In the genomic region with DNA sequence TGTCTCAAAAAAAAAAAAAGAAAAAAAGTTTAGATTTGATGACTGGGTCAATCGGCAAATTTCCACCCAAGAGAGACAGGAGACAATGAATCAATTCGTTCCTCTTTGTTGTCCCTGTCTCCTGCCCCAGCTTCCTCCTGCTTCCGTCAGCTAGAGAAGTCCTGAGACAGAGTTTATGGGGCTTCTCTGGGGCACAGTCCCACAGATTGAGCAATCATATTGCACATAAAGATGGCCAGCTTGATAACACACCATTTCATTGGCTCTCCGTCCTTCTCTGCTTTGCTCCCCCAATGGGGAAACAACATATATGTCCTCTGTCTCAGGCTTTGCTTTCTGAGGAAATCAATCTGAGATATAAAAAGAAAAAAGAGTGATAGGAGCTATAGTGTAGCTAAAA, we compare ENCODE assay signal across 13 cellular contexts.
"Had no signal": no experiment of that assay in that cellular context is flagged by ENCODE, and none has a peak within 500 bp of the region (broad histone marks: within the 10 kb centered on the region; RNA-seq: fewer than 3 reads in every experiment).

No MANE protein-coding gene starts in this region.

- ATAC-seq: body of pancreas, WTC11 had no signal

- H3K36me3 Mint-ChIP-seq: naive B cell, WTC11 had no signal

- H3K9me3 Mint-ChIP-seq: activated CD4-positive, alpha-beta T cell treated with anti-CD3 and anti-CD28 coated beads, Interleukin-2, amount 10 ng/mL, durations not matched to agents 7 days and 5 days; naive B cell; WTC11 had no signal

- H3K27me3 Mint-ChIP-seq: activated CD4-positive, alpha-beta T cell treated with anti-CD3 and anti-CD28 coated beads, Interleukin-2, amount 10 ng/mL, durations not matched to agents 7 days and 5 days had no signal

- H3K36me3 ChIP-seq: right atrium auricular region, vagina had no signal

- H3K27ac Mint-ChIP-seq: activated CD4-positive, alpha-beta T cell treated with anti-CD3 and anti-CD28 coated beads, Interleukin-2, amount 10 ng/mL, durations not matched to agents 7 days and 5 days; WTC11 had no signal

- H3K4me3 ChIP-seq: body of pancreas, lung, right atrium auricular region, skin epidermis, vagina had no signal

- H3K4me3 Mint-ChIP-seq: activated CD4-positive, alpha-beta T cell treated with anti-CD3 and anti-CD28 coated beads, Interleukin-2, amount 10 ng/mL, durations not matched to agents 7 days and 5 days; naive B cell; WTC11 had no signal

- H3K9me3 ChIP-seq: body of pancreas, right atrium auricular region, vagina had no signal

- H3K4me1 Mint-ChIP-seq: activated CD4-positive, alpha-beta T cell treated with anti-CD3 and anti-CD28 coated beads, Interleukin-2, amount 10 ng/mL, durations not matched to agents 7 days and 5 days; naive B cell had no signal

- H3K4me1 ChIP-seq: body of pancreas, right atrium auricular region, vagina had no signal

- H3K27me3 ChIP-seq: body of pancreas, right atrium auricular region, vagina had no signal

- H3K27ac ChIP-seq: body of pancreas, epithelial cell of prostate, right atrium auricular region, skin epidermis, vagina had no signal

- DNase-seq: activated CD4-positive, alpha-beta T cell treated with anti-CD3 and anti-CD28 coated beads, Interleukin-2, amount 10 ng/mL, durations not matched to agents 7 days and 5 days; activated naive CD4-positive, alpha-beta T cell treated with anti-CD3 and anti-CD28 coated beads, Interleukin-2, amount 50 U/mL, for 16 hours; central memory CD4-positive, alpha-beta T cell; effector memory CD4-positive, alpha-beta T cell; midbrain; naive B cell had no signal
